In genomic region chr16:88703486-88704309, GRCh38 we compare ENCODE assay signal across 8 cellular contexts. TPM values are rescaled to one million over a fixed set of nuclear protein-coding genes. Genes with fewer than 3 reads are reported as not detected.
DNase-seq lines count a peak whose midpoint lies in the region; ATAC-seq, FAIRE-seq and TF ChIP-seq lines count a peak whose summit lies in the region.

No MANE protein-coding gene starts in this region.

- H4K8ac ChIP-seq in mesendoderm (ENCODE audit: low read depth, low read length), result no peak overlapping the region

- H3K4me3 ChIP-seq in mesendoderm (ENCODE audit: low read length), result no peak overlapping the region

- H3K9me3 Mint-ChIP-seq in osteocyte (ENCODE audit: unreplicated experiment), result no peaks in the 10 kb centered on the region

- H3K56ac ChIP-seq in mesendoderm (ENCODE audit: low read length), result no peak overlapping the region

- H3K4me2 ChIP-seq in mesendoderm (ENCODE audit: low read length), result no peak overlapping the region

- H3K79me1 ChIP-seq in mesendoderm (ENCODE audit: low read length), result peaks cover 17% of the 10 kb centered on the region

- no peak overlapping the region for H3K18ac ChIP-seq in mesendoderm (ENCODE audit: low read length)

- no peaks in the 10 kb centered on the region for H3K27me3 ChIP-seq in mesendoderm (ENCODE audit: insufficient read depth, low read length, poor library complexity)

- no peak overlapping the region for H2BK5ac ChIP-seq in mesendoderm (ENCODE audit: low read length)

- H3K4ac ChIP-seq in mesendoderm (ENCODE audit: low read depth, low read length), result no peak overlapping the region

- peak; percentile 87 for FAIRE-seq in GM12891 (lab: Jason Lieb, UNC)

- peak overlapping the region; percentile 21 for H3K4me3 Mint-ChIP-seq in osteocyte (ENCODE audit: unreplicated experiment)

- no peak for TF ChIP-seq CTCF in osteocyte (IDR thresholded peaks at IDR 0.05)

- no peaks in the 10 kb centered on the region for H3K36me3 Mint-ChIP-seq in osteocyte (ENCODE audit: unreplicated experiment)

- H3K27ac ChIP-seq in cingulate gyrus (ENCODE audit: low read depth, low read length) (peak overlapping the region; percentile 84), mesendoderm (ENCODE audit: low read depth, low read length) (no peak overlapping the region)

- H3K27me3 Mint-ChIP-seq in osteocyte (ENCODE audit: unreplicated experiment), result no peaks in the 10 kb centered on the region

- no peak overlapping the region for H3K23ac ChIP-seq in mesendoderm (ENCODE audit: low read length)

- WGBS in mesendoderm (ENCODE audit: extremely low coverage, insufficient coverage, low lambda C conversion rate), result no CpG with 5 or more reads among the region's 26 CpGs

- no peak overlapping the region for H2BK15ac ChIP-seq in mesendoderm (replicated peaks; ENCODE audit: low read depth)

- TF ChIP-seq POLR2A in GM12891 (IDR thresholded peaks at IDR 0.05; ENCODE audit: low read depth, low read length), result no peak

- H3K27ac Mint-ChIP-seq in osteocyte (ENCODE audit: unreplicated experiment), result no peak overlapping the region

- no peak overlapping the region for H2BK120ac ChIP-seq in mesendoderm (ENCODE audit: low read depth, low read length)

- ATAC-seq in GM19463 (IDR thresholded peaks at IDR 0.05; ENCODE audit: unreplicated experiment) (no peak), HG03342 (IDR thresholded peaks at IDR 0.05; ENCODE audit: unreplicated experiment) (no peak)

- no peaks in the 10 kb centered on the region for H3K4me1 ChIP-seq in mesendoderm (ENCODE audit: control insufficient read depth, low read depth, low read length)

- H3K4me1 Mint-ChIP-seq in osteocyte (ENCODE audit: unreplicated experiment), result peaks cover 33% of the 10 kb centered on the region

- H2AK5ac ChIP-seq in mesendoderm (ENCODE audit: low read length), result no peak overlapping the region

- no peak for DNase-seq in GM12891 (ENCODE audit: insufficient read length, low spot score)
- DNase-seq in activated CD4-positive, alpha-beta T cell treated with anti-CD3 and anti-CD28 coated beads for 1 hour, result peak; percentile 44
- no peak for DNase-seq in osteocyte (ENCODE audit: extremely low spot score, unreplicated experiment)
- DNase-seq in COLO829 (ENCODE audit: low spot score), result no peak
- no peak for DNase-seq in mesendoderm

- H3K36me3 ChIP-seq in mesendoderm (ENCODE audit: control insufficient read depth, insufficient read depth, low read length), result no peaks in the 10 kb centered on the region

- H4K5ac ChIP-seq in mesendoderm (ENCODE audit: low read length), result no peak overlapping the region

- no peak overlapping the region for H3K9ac ChIP-seq in mesendoderm (ENCODE audit: low read length)

- H3K79me2 ChIP-seq in mesendoderm (ENCODE audit: control insufficient read depth, insufficient read depth, low read length), result peaks cover 8% of the 10 kb centered on the region

TF ChIP-seq in GM12891, 5 proteins besides CTCF, POLR2A, EP300 and RAD21:
- no peak for TF ChIP-seq PAX5 (IDR thresholded peaks at IDR 0.05; ENCODE audit: insufficient read depth, low read length, severe bottlenecking)
- peak; percentile 8; the same call in 1 of the 2 replicates for TF ChIP-seq POU2F2 (IDR thresholded peaks at IDR 0.05; ENCODE audit: low read depth, low read length)

RNA-seq across cellular contexts. Expression of gene RNF166, which starts 2.5 kb away (rescaled TPM):
- 10.1 TPM for polyA plus RNA-seq in GM12891 (2012; ENCODE audit: low read depth, missing spikeins)
- 17.2 and 19.3 TPM in 2 replicates for total RNA-seq in osteocyte
- 16.0 TPM for polyA plus RNA-seq in mesendoderm (2013, experiment 1 of 2)
- 17.0 TPM for polyA plus RNA-seq in mesendoderm (2013, experiment 2 of 2)

RNA-seq across cellular contexts. Expression of gene CTU2, which starts 2.6 kb away (rescaled TPM):
- polyA plus RNA-seq in GM12891 (2012; ENCODE audit: low read depth, missing spikeins), result 13.8 TPM
- total RNA-seq in osteocyte, result 20.6 and 21.2 TPM in 2 replicates
- polyA plus RNA-seq in mesendoderm (2013, experiment 1 of 2), result 71.4 TPM
- 64.6 TPM for polyA plus RNA-seq in mesendoderm (2013, experiment 2 of 2)

RNA-seq across cellular contexts. Expression of gene SNAI3, which starts 17.4 kb away (rescaled TPM):
- polyA plus RNA-seq in GM12891 (2012; ENCODE audit: low read depth, missing spikeins), result 2.0 TPM
- total RNA-seq in osteocyte, result not detected in 2 replicates
- 1.3 TPM for polyA plus RNA-seq in mesendoderm (2013, experiment 1 of 2)
- polyA plus RNA-seq in mesendoderm (2013, experiment 2 of 2), result 1.3 TPM

RNA-seq across cellular contexts. Expression of gene MVD, which starts 40.8 kb away (rescaled TPM):
- polyA plus RNA-seq in GM12891 (2012; ENCODE audit: low read depth, missing spikeins), result 85.4 TPM
- total RNA-seq in osteocyte, result 28.8 and 32.8 TPM in 2 replicates
- 73.3 TPM for polyA plus RNA-seq in mesendoderm (2013, experiment 1 of 2)
- 73.9 TPM for polyA plus RNA-seq in mesendoderm (2013, experiment 2 of 2)

RNA-seq across cellular contexts. Expression of gene CYBA, which starts 52.8 kb away (rescaled TPM):
- 416 TPM for polyA plus RNA-seq in GM12891 (2012; ENCODE audit: low read depth, missing spikeins)
- total RNA-seq in osteocyte, result 51.4 and 51.8 TPM in 2 replicates
- 78.8 TPM for polyA plus RNA-seq in mesendoderm (2013, experiment 1 of 2)
- polyA plus RNA-seq in mesendoderm (2013, experiment 2 of 2), result 83.5 TPM
